ENCODE assay signal across 10 cellular contexts in the genomic region with DNA sequence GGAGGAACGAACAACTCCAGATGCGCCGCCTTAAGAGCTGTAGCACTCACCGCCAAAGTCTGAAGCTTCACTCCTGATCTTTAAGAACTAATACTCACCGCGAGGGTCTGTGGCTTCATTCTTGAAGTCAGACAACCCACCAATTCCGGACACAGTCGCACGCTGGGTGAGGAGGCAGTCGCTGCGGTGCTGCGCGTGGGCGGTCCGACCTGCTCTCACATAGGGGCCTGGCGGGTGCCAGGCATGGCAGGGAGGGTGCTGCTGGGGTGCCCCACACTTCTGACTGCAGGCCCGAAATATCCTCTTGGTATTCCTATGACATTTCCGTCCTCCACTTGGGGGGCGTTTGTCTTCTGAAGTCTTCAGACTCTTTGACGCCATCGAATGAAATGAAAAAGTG. TPM values are rescaled to one million over a fixed set of nuclear protein-coding genes. Genes with fewer than 3 reads are reported as not detected.
"Had no signal": no experiment of that assay in that cellular context is flagged by ENCODE, and none has a peak within 500 bp of the region (broad histone marks: within the 10 kb centered on the region; RNA-seq: fewer than 3 reads in every experiment).

No MANE protein-coding gene starts in this region.

- H3K4me1 ChIP-seq: HAP-1 had no signal

- H3K4me2 ChIP-seq: GM23338 had no signal

- H3K9me3 ChIP-seq: HAP-1 had no signal

- H3K4me3 ChIP-seq: GM23248, GM23338, HAP-1 had no signal

- H3K36me3 ChIP-seq: HAP-1 had no signal

- H2AFZ ChIP-seq: GM23248, GM23338 had no signal

- DNase-seq: GM23248, GOT3, H7, H9, HCEC 1CT, HFFc6 had no signal

- H3K27ac ChIP-seq: GM23248 had no signal

- ATAC-seq: GM23338, HCT116 had no signal

- H3K9ac ChIP-seq: GM23248 had no signal

RNA-seq across cellular contexts. Expression of a gene that starts 59.5 kb away (rescaled TPM):
- total RNA-seq: GM23338, H1, HFFc6 had no signal
